Comparison of ENCODE assay signal across 19 cellular contexts in genomic region chr2:11133936-11134320, GRCh38. TPM values are rescaled to one million over a fixed set of nuclear protein-coding genes. Genes with fewer than 3 reads are reported as not detected.
DNase-seq lines count a peak whose midpoint lies in the region; ATAC-seq and TF ChIP-seq lines count a peak whose summit lies in the region.
"Had no signal": no experiment of that assay in that cellular context is flagged by ENCODE, and none has a peak within 500 bp of the region (broad histone marks: within the 10 kb centered on the region; RNA-seq: fewer than 3 reads in every experiment).

No MANE protein-coding gene starts in this region.

- H3K79me2 ChIP-seq in OCI-LY7 (ENCODE audit: insufficient read depth, low read depth, low read length), result no peaks in the 10 kb centered on the region
- H3K79me2 ChIP-seq in hepatocyte, result no peaks in the 10 kb centered on the region

- H4K20me1 ChIP-seq in OCI-LY7 (ENCODE audit: insufficient read depth, low read length) (no peaks in the 10 kb centered on the region), hepatocyte (ENCODE audit: insufficient read depth, poor library complexity, severe bottlenecking) (no peaks in the 10 kb centered on the region)

- intact Hi-C loops in OCI-LY7 (cut with micrococcal nuclease; ENCODE audit: unreplicated experiment), result loop anchor here (2.0 to 5.0 kb wide), 2 partner anchors 101 to 548 kb away; no protein-coding TSS in a partner anchor
- intact Hi-C loops in posterior vena cava (cut with DNase I), result loop anchor here in 1 of 2 donors (5.0 kb wide), 1 partner anchor 313 kb away; no protein-coding TSS in a partner anchor

- no peak for DNase-seq in AG04450 (ENCODE audit: low read depth, low spot score)
- DNase-seq in OCI-LY7 (ENCODE audit: low spot score), result no peak
- no peak for DNase-seq in hepatocyte (ENCODE audit: low spot score)
- peak; percentile 41 for DNase-seq in posterior vena cava (ENCODE audit: low spot score)
- DNase-seq in caudate nucleus (lab: John Stamatoyannopoulos, UW), result no peak
- no peak for DNase-seq in stimulated activated CD4-positive, alpha-beta T cell treated with anti-CD3 and anti-CD28 coated beads, Interleukin-2, amount 100 ng/mL, for 48 hours
- DNase-seq: adrenal gland; Caco-2; cerebellar nuclear complex; GF-D8; immature natural killer cell; NCI-H2227 treated with DMSO at 0.1 percent for 48 hours; occipital lobe; Right ventricle myocardium superior; stimulated activated naive CD4-positive, alpha-beta T cell; T-cell had no signal

- H3K9me3 ChIP-seq in AG04450 (ENCODE audit: control insufficient read depth, insufficient read depth, low read length) (no peaks in the 10 kb centered on the region; the same call in 1 of the 2 replicates), OCI-LY7 (ENCODE audit: low read length) (no peaks in the 10 kb centered on the region), hepatocyte (ENCODE audit: low read depth) (no peaks in the 10 kb centered on the region)
- H3K9me3 ChIP-seq: adrenal gland, Caco-2 had no signal

- ATAC-seq in HG02885 (IDR thresholded peaks at IDR 0.05; ENCODE audit: poor library complexity, unreplicated experiment), result no peak
- ATAC-seq in HG03521 (IDR thresholded peaks at IDR 0.05; ENCODE audit: unreplicated experiment), result no peak
- ATAC-seq: HCT116, T-cell had no signal

- H3K4me2 ChIP-seq in OCI-LY7 (ENCODE audit: low read length) (no peak overlapping the region), hepatocyte (peak overlapping the region; percentile 92)

- H2AFZ ChIP-seq in OCI-LY7 (ENCODE audit: low read length), result 0 out of 2 replicates have a peak overlapping the region, but pooled peaks have one; percentile 14
- no peak overlapping the region for H2AFZ ChIP-seq in hepatocyte

- 73% methylated on average over 8 of the region's 8 CpGs for WGBS in hepatocyte (ENCODE audit: low lambda C conversion rate, missing lambda C conversion rate)

- no TSS peak for BruUV-seq in OCI-LY7 (replicated peaks; lab: Mats Ljungman, UMichigan)

- H3K36me3 ChIP-seq in OCI-LY7 (ENCODE audit: insufficient read depth, low read length) (no peaks in the 10 kb centered on the region), hepatocyte (replicated peaks; ENCODE audit: insufficient read depth, low read depth) (no peaks in the 10 kb centered on the region)
- H3K36me3 ChIP-seq: adrenal gland had no signal

- CTCF ChIA-PET in AG04450 (lab: Charles Lee) (interaction anchor here (0.7 to 7.2 kb wide), 13 partner anchors 10 to 646 kb away, joined by 3 to 176 read pairs (median 21); no protein-coding TSS in a partner anchor), OCI-LY7 (lab: Charles Lee; ENCODE audit: unreplicated experiment) (no interaction called here)

- POLR2A ChIA-PET in AG04450 (lab: Yijun Ruan, JAX), result interaction anchor here (0.5 kb wide), 1 partner anchor 309 kb away, joined by 3 read pairs; no protein-coding TSS in a partner anchor
- POLR2A ChIA-PET in OCI-LY7 (lab: Charles Lee), result no interaction called here

- peak overlapping the region; percentile 63 for H3K4me3 ChIP-seq in AG04450 (ENCODE audit: low read depth, low read length)
- no peak overlapping the region for H3K4me3 ChIP-seq in OCI-LY7 (ENCODE audit: low read depth, low read length, poor library complexity, severe bottlenecking)
- H3K4me3 ChIP-seq in hepatocyte, result no peak overlapping the region

- no peak for TF ChIP-seq CTCF in AG04450 (IDR thresholded peaks at IDR 0.05; ENCODE audit: low read depth, low read length)
- no peak for TF ChIP-seq CTCF in OCI-LY7 (conservative IDR thresholded peaks at IDR 0.05; ENCODE audit: low read length)
- TF ChIP-seq CTCF in hepatocyte (IDR thresholded peaks at IDR 0.05; ENCODE audit: poor library complexity), result no peak

- H3K27me3 ChIP-seq in AG04450 (ENCODE audit: control insufficient read depth, insufficient read depth, low read length), result peaks cover 7% of the 10 kb centered on the region
- H3K27me3 ChIP-seq in hepatocyte, result no peaks in the 10 kb centered on the region
- H3K27me3 ChIP-seq: adrenal gland had no signal

- no peak overlapping the region for H3K27ac ChIP-seq in AG04450 (ENCODE audit: low read depth, low read length)
- H3K27ac ChIP-seq in OCI-LY7 (ENCODE audit: low read depth, low read length, poor library complexity, severe bottlenecking), result no peak overlapping the region
- no peak overlapping the region for H3K27ac ChIP-seq in hepatocyte
- H3K27ac ChIP-seq in caudate nucleus (ENCODE audit: low read depth, low read length), result no peak overlapping the region
- H3K27ac ChIP-seq: adrenal gland had no signal

- no peaks in the 10 kb centered on the region for H3K9me2 ChIP-seq in OCI-LY7 (ENCODE audit: insufficient read depth, low read length)
- no peaks in the 10 kb centered on the region for H3K9me2 ChIP-seq in hepatocyte (replicated peaks; ENCODE audit: insufficient read depth)

- H3K4me1 ChIP-seq in OCI-LY7 (ENCODE audit: insufficient read depth, low read length, poor library complexity, severe bottlenecking) (peaks cover 27% of the 10 kb centered on the region), hepatocyte (ENCODE audit: insufficient read depth) (peaks cover 9% of the 10 kb centered on the region)

RNA-seq across cellular contexts. Expression of gene SLC66A3, which starts 21.3 kb away (rescaled TPM):
- polyA plus RNA-seq in AG04450 (2011; rRNA removed) (40.1 and 42.6 TPM in 2 replicates), hepatocyte (24.3 and 24.6 TPM in 2 replicates)
- polyA minus RNA-seq in AG04450 (2011; rRNA and poly(A)+ RNA removed), result 34.8 and 39.5 TPM in 2 replicates
- 5.4 and 6.0 TPM in 2 replicates for total RNA-seq in OCI-LY7 (2014; rRNA removed; shearing (Covaris generic))
- total RNA-seq in OCI-LY7 (2022) (8.5 and 10.0 TPM in 2 replicates), hepatocyte (22.8 and 26.8 TPM in 2 replicates), posterior vena cava (10 to 100 TPM; 20.3 to 36.9 TPM)
